Comparison of ENCODE assay signal across 1 cellular context in the genomic region with DNA sequence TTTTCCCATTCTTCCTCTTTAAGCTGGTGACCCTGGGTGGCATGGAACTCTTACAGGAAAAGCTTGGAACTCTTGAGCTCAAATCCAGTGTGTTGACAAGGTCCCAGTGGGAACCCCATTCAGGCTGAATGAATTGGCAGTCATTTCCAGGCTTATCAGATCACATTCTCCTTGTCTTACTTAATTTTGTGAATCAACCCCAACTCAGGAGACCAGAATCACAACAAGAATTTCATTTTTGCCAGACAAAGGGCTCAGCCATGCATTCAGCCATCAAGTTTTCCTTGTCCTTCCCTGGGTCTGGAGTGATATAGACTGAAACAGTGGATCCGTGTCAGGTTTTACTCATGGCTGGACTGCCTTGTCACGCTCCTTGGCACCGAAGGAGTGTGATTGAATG.
TF ChIP-seq lines count a peak whose summit lies in the region.

No MANE protein-coding gene starts in this region.

TF ChIP-seq in H1, 55 proteins besides CTCF, POLR2A, EP300 and RAD21 (continued from another document):
- TF ChIP-seq NANOG (IDR thresholded peaks at IDR 0.05; ENCODE audit: insufficient read depth, low read depth, low read length, poor library complexity, severe bottlenecking) (no peak), RFX5 (IDR thresholded peaks at IDR 0.05; ENCODE audit: borderline replicate concordance, low read depth, low read length) (no peak), EZH2 (IDR thresholded peaks at IDR 0.05; ENCODE audit: low read depth, low read length, severe bottlenecking) (no peak), POU5F1 (IDR thresholded peaks at IDR 0.05; ENCODE audit: low read depth, low read length) (no peak)
